ENCODE assay signal across 25 cellular contexts in the genomic region with DNA sequence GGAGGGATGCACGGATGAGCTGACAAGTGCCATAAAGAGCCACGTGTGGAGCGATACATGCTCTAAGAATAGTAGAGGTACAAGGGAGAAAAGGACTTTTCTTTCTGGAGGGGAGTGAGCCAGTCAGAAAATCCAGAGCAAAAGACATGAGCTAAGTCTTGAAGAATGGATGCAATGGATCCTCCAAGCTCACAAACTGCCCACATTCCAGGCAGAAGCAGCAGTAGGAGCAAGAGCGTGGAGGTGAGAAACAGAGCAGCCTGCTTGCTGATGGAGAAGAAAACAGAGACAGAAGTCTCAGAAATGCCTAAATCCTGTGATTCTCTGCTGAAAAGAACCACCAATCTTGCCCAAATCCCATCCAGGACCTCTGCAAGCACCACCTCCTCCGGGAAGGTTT.
DNase-seq lines count a peak whose midpoint lies in the region; ATAC-seq, FAIRE-seq and TF ChIP-seq lines count a peak whose summit lies in the region.
"Had no signal": no experiment of that assay in that cellular context is flagged by ENCODE, and none has a peak within 500 bp of the region (broad histone marks: within the 10 kb centered on the region; RNA-seq: fewer than 3 reads in every experiment).

No MANE protein-coding gene starts in this region.

- no peaks in the 10 kb centered on the region for H3K79me2 ChIP-seq in astrocyte (ENCODE audit: insufficient read depth, low read length)
- H3K79me2 ChIP-seq in neural progenitor cell (ENCODE audit: low read depth): no peaks in the 10 kb centered on the region

- H3K27me3 Mint-ChIP-seq in astrocyte (ENCODE audit: low read depth, unreplicated experiment): no peaks in the 10 kb centered on the region
- H3K27me3 Mint-ChIP-seq in neural progenitor cell (ENCODE audit: insufficient read depth, low read depth): peaks cover 14% of the 10 kb centered on the region
- H3K27me3 Mint-ChIP-seq in progenitor cell of endocrine pancreas: peaks cover 4% of the 10 kb centered on the region
- peaks cover 24% of the 10 kb centered on the region for H3K27me3 Mint-ChIP-seq in stimulated activated naive CD8-positive, alpha-beta T cell treated with anti-CD3 and anti-CD28 coated beads, Interleukin-15, amount 100 ng/mL, for 72 hours

- no peak overlapping the region for H3K9ac ChIP-seq in astrocyte (ENCODE audit: low read length)
- H3K9ac ChIP-seq in neural progenitor cell: no peak overlapping the region

- ATAC-seq in HG02870 (IDR thresholded peaks at IDR 0.05; ENCODE audit: unreplicated experiment): no peak
- no peak for ATAC-seq in stimulated activated naive CD8-positive, alpha-beta T cell treated with anti-CD3 and anti-CD28 coated beads, Interleukin-15, amount 100 ng/mL, for 72 hours
- ATAC-seq: HepG2, Right ventricle myocardium inferior had no signal

- FAIRE-seq in astrocyte (lab: Jason Lieb, UNC): no peak
- FAIRE-seq: G401.6, GM18507, H54, HepG2 had no signal

- H3F3A ChIP-seq in neural progenitor cell (ENCODE audit: low read depth): no peaks in the 10 kb centered on the region

- no peak for TF ChIP-seq CTCF in astrocyte (IDR thresholded peaks at IDR 0.05; ENCODE audit: insufficient read depth, low read depth, low read length)
- no peak for TF ChIP-seq CTCF in neural progenitor cell (IDR thresholded peaks at IDR 0.05)
- no peak for TF ChIP-seq CTCF in progenitor cell of endocrine pancreas (IDR thresholded peaks at IDR 0.05; ENCODE audit: unreplicated experiment)

- H3K9me3 Mint-ChIP-seq in astrocyte (ENCODE audit: unreplicated experiment) (no peaks in the 10 kb centered on the region), neural progenitor cell (no peaks in the 10 kb centered on the region), progenitor cell of endocrine pancreas (ENCODE audit: low read depth) (no peaks in the 10 kb centered on the region)
- no peaks in the 10 kb centered on the region for H3K9me3 Mint-ChIP-seq in stimulated activated naive CD8-positive, alpha-beta T cell treated with anti-CD3 and anti-CD28 coated beads, Interleukin-15, amount 100 ng/mL, for 72 hours
- H3K9me3 Mint-ChIP-seq: CD4-positive, alpha-beta T cell had no signal

- H3K36me3 ChIP-seq in astrocyte (ENCODE audit: insufficient read depth, low read length) (no peaks in the 10 kb centered on the region), neural progenitor cell (no peaks in the 10 kb centered on the region)
- H3K36me3 ChIP-seq: BE2C had no signal

- no peaks in the 10 kb centered on the region for H3K27me3 ChIP-seq in astrocyte (ENCODE audit: insufficient read depth, low read length)
- H3K27me3 ChIP-seq in neural progenitor cell: no peaks in the 10 kb centered on the region

- H4K20me1 ChIP-seq in astrocyte (ENCODE audit: insufficient read depth, low read length) (no peaks in the 10 kb centered on the region), neural progenitor cell (ENCODE audit: low read depth) (no peaks in the 10 kb centered on the region)

- H3K4me1 ChIP-seq in astrocyte (ENCODE audit: insufficient read depth, low read length) (peaks cover 19% of the 10 kb centered on the region), neural progenitor cell (peaks cover 34% of the 10 kb centered on the region)
- H3K4me1 ChIP-seq: BE2C had no signal

- H3K27ac Mint-ChIP-seq in astrocyte (ENCODE audit: unreplicated experiment) (peak overlapping the region; percentile 82), neural progenitor cell (peak overlapping the region; percentile 67), progenitor cell of endocrine pancreas (no peak overlapping the region)
- no peak overlapping the region for H3K27ac Mint-ChIP-seq in stimulated activated naive CD8-positive, alpha-beta T cell treated with anti-CD3 and anti-CD28 coated beads, Interleukin-15, amount 100 ng/mL, for 72 hours
- H3K27ac Mint-ChIP-seq: CD4-positive, alpha-beta T cell had no signal

- intact Hi-C loops in head of caudate nucleus (cut with DNase I): no loop called here

- H3K4me1 Mint-ChIP-seq in astrocyte (ENCODE audit: low read depth, unreplicated experiment) (peaks cover 41% of the 10 kb centered on the region), neural progenitor cell (peaks cover 75% of the 10 kb centered on the region), progenitor cell of endocrine pancreas (ENCODE audit: low read depth) (peaks cover 1% of the 10 kb centered on the region)
- no peaks in the 10 kb centered on the region for H3K4me1 Mint-ChIP-seq in stimulated activated naive CD8-positive, alpha-beta T cell treated with anti-CD3 and anti-CD28 coated beads, Interleukin-15, amount 100 ng/mL, for 72 hours

- H3K36me3 Mint-ChIP-seq in astrocyte (ENCODE audit: low read depth, unreplicated experiment) (no peaks in the 10 kb centered on the region), neural progenitor cell (peaks cover 4% of the 10 kb centered on the region), progenitor cell of endocrine pancreas (ENCODE audit: insufficient read depth) (no peaks in the 10 kb centered on the region)

- H3K9me3 ChIP-seq in astrocyte (ENCODE audit: insufficient read depth, low read depth, low read length): no peaks in the 10 kb centered on the region
- no peaks in the 10 kb centered on the region for H3K9me3 ChIP-seq in neural progenitor cell (ENCODE audit: low read depth)
- H3K9me3 ChIP-seq: BE2C had no signal

- H2AFZ ChIP-seq in astrocyte (ENCODE audit: low read depth, low read length) (no peak overlapping the region), neural progenitor cell (replicated peaks) (peak overlapping the region; percentile 77)

- H3K4me3 Mint-ChIP-seq in astrocyte (ENCODE audit: unreplicated experiment) (no peak overlapping the region), neural progenitor cell (no peak overlapping the region), progenitor cell of endocrine pancreas (ENCODE audit: low read depth) (no peak overlapping the region)
- no peak overlapping the region for H3K4me3 Mint-ChIP-seq in stimulated activated naive CD8-positive, alpha-beta T cell treated with anti-CD3 and anti-CD28 coated beads, Interleukin-15, amount 100 ng/mL, for 72 hours
- H3K4me3 Mint-ChIP-seq: CD4-positive, alpha-beta T cell had no signal

- no peak overlapping the region for H3K27ac ChIP-seq in astrocyte (ENCODE audit: low read depth, low read length)
- H3K27ac ChIP-seq in neural progenitor cell: no peak overlapping the region
- H3K27ac ChIP-seq: HL-60 had no signal

- DNase-seq in AG20443 (ENCODE audit: low spot score): peak; percentile 18
- DNase-seq in GM03348 (ENCODE audit: low spot score): peak; percentile 24
- DNase-seq in astrocyte (ENCODE audit: low read depth): no peak
- DNase-seq in neural progenitor cell (ENCODE audit: low spot score): no peak
- no peak for DNase-seq in progenitor cell of endocrine pancreas (ENCODE audit: low spot score, unreplicated experiment)
- DNase-seq in stimulated activated naive CD8-positive, alpha-beta T cell treated with anti-CD3 and anti-CD28 coated beads, Interleukin-15, amount 100 ng/mL, for 72 hours: no peak
- no peak for DNase-seq in head of caudate nucleus
- DNase-seq: BE2C; CD4-positive, alpha-beta T cell; COR-L47; DND-41; KBM-7; NCI-H1105; NCI-H1694; NCI-H2081 treated with DMSO at 0.1 percent for 48 hours; NCI-H2171 treated with DMSO at 0.1 percent for 48 hours; NCI-H526; T-helper 2 cell had no signal

- no peak overlapping the region for H3K4me2 ChIP-seq in astrocyte (ENCODE audit: low read length)
- H3K4me2 ChIP-seq in neural progenitor cell: no peak overlapping the region

- H3K4me3 ChIP-seq in astrocyte (ENCODE audit: insufficient read depth, low read depth, low read length) (no peak overlapping the region), neural progenitor cell (no peak overlapping the region)

Comparison
In these comparisons a context has a peak if more than half of its experiments do, and no peak if none do; other contexts are left out.
1. DNase-seq: peak in AG20443 (single experiment) and GM03348 (single experiment); none in astrocyte (single experiment), neural progenitor cell (single experiment), progenitor cell of endocrine pancreas (single experiment), stimulated activated naive CD8-positive, alpha-beta T cell treated with anti-CD3 and anti-CD28 coated beads, Interleukin-15, amount 100 ng/mL, for 72 hours (0 of 2) and head of caudate nucleus (0 of 42).
2. H3K27ac Mint-ChIP-seq: peak in astrocyte (single experiment) and neural progenitor cell (single experiment); none in progenitor cell of endocrine pancreas (single experiment) and stimulated activated naive CD8-positive, alpha-beta T cell treated with anti-CD3 and anti-CD28 coated beads, Interleukin-15, amount 100 ng/mL, for 72 hours (0 of 2).